8 cellular contexts compared by ENCODE assay signal in the genomic region with DNA sequence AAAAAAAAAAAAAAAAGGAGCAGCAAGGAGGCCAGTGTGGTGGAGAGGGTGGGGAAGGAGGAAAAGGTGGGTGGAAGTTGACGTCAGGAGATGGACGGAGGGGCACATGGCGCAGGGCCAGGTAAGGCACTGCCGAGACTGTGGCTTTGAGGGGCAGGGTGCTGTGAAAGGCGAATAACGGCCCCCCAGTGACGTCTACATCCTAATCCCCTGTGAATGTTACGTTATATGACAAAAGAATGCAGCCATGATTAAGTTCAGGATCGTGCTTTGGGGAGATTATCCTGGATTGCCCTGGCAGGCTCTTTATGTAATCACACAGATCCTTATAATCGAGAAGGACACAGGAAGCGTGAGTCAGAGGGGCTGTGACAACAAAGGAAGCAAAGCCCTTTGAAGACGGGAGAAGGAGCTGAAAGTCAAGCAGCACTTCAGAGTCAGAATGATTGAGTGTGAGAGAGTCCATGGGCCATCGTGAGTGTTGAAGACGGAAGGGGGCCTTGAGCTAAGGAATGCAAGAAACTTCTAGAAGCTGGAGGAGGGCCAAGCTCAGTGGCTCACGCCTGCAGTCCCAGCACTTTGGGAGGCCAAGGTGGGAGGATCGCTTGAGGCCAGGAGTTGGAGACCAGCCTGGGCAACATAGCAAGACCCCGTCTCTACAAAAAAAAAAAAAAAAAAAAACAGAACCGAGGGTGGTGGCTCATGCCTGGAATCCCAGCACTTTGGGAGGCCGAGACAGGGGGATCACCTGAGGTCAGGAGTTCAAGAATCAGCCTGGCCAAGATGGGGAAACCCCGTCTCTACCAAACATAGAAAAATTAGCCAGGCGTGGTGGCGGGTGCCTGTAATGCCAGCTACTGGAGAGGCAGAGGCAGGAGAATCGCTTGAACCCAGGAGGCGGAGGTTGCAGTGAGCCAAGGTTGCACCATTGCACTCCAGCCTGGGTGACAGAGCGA. TPM values are rescaled to one million over a fixed set of nuclear protein-coding genes. Genes with fewer than 3 reads are reported as not detected.
DNase-seq lines count a peak whose midpoint lies in the region; ATAC-seq, FAIRE-seq and TF ChIP-seq lines count a peak whose summit lies in the region.

No MANE protein-coding gene starts in this region.

- H3K36me3 ChIP-seq in astrocyte (ENCODE audit: insufficient read depth, low read length) (no peaks in the 10 kb centered on the region), left lung (no peaks in the 10 kb centered on the region)

- H3K27ac ChIP-seq in astrocyte (ENCODE audit: low read depth, low read length) (peak overlapping the region; percentile 49), left lung (peak overlapping the region; percentile 70 to 88)

- no peak overlapping the region for H3K4me3 Mint-ChIP-seq in astrocyte (ENCODE audit: unreplicated experiment)

- peaks cover 12% of the 10 kb centered on the region for H3K4me1 ChIP-seq in astrocyte (ENCODE audit: insufficient read depth, low read length)
- peaks cover 16 to 78% of the 10 kb centered on the region in 2 donors for H3K4me1 ChIP-seq in left lung

- H3K27me3 Mint-ChIP-seq in astrocyte (ENCODE audit: low read depth, unreplicated experiment): peaks cover 2% of the 10 kb centered on the region

- H2AFZ ChIP-seq in astrocyte (ENCODE audit: low read depth, low read length): peak overlapping the region; percentile 64

- FAIRE-seq in astrocyte (lab: Jason Lieb, UNC) (peak; percentile 72), frontal cortex (lab: Jason Lieb, UNC) (no peak)

- no peaks in the 10 kb centered on the region for H4K20me1 ChIP-seq in astrocyte (ENCODE audit: insufficient read depth, low read length)

- peak overlapping the region; percentile 58 for H3K4me2 ChIP-seq in astrocyte (ENCODE audit: low read length)

- no peaks in the 10 kb centered on the region for H3K27me3 ChIP-seq in astrocyte (ENCODE audit: insufficient read depth, low read length)
- no peaks in the 10 kb centered on the region for H3K27me3 ChIP-seq in left lung

- TF ChIP-seq CTCF in astrocyte (IDR thresholded peaks at IDR 0.05; ENCODE audit: insufficient read depth, low read depth, low read length) (no peak), left lung (IDR thresholded peaks at IDR 0.05) (no peak)

- intact Hi-C loops in left lung (cut with DNase I): loop anchor here in 1 of 2 donors (5.0 kb wide), 1 partner anchor 87 kb away; no protein-coding TSS in a partner anchor

- peak overlapping the region; percentile 38 for H3K9ac ChIP-seq in astrocyte (ENCODE audit: low read length)

- DNase-seq in 8988T (peak; percentile 35), HS-5 (ENCODE audit: low read depth) (peak; percentile 61), astrocyte (ENCODE audit: low read depth) (peak; percentile 96), left lung (peak; percentile 43 to 71), NCI-H2029 treated with DMSO at 0.1 percent for 48 hours (lab: John Stamatoyannopoulos, UW) (no peak), frontal cortex (ENCODE audit: low spot score in 2 of 2) (no peak)

- ATAC-seq in left lung: peak; percentile 63
- ATAC-seq in HG02884 (IDR thresholded peaks at IDR 0.05; ENCODE audit: unreplicated experiment): no peak
- ATAC-seq in GM21737 (IDR thresholded peaks at IDR 0.05; ENCODE audit: unreplicated experiment): no peak

- no peaks in the 10 kb centered on the region for H3K79me2 ChIP-seq in astrocyte (ENCODE audit: insufficient read depth, low read length)

- peaks cover 10% of the 10 kb centered on the region for H3K36me3 Mint-ChIP-seq in astrocyte (ENCODE audit: low read depth, unreplicated experiment)

- H3K4me1 Mint-ChIP-seq in astrocyte (ENCODE audit: low read depth, unreplicated experiment): peaks cover 12% of the 10 kb centered on the region

- H3K9me3 Mint-ChIP-seq in astrocyte (ENCODE audit: unreplicated experiment): no peaks in the 10 kb centered on the region

- H3K4me3 ChIP-seq in astrocyte (ENCODE audit: insufficient read depth, low read depth, low read length) (no peak overlapping the region), left lung (no peak overlapping the region)

- H3K9me3 ChIP-seq in astrocyte (ENCODE audit: insufficient read depth, low read depth, low read length) (no peaks in the 10 kb centered on the region), left lung (no peaks in the 10 kb centered on the region)

- H3K27ac Mint-ChIP-seq in astrocyte (ENCODE audit: unreplicated experiment): peak overlapping the region; percentile 0

RNA-seq across cellular contexts. Expression of gene CEACAM16, which starts 13.8 kb away (rescaled TPM):
- total RNA-seq in astrocyte (0.14 TPM in 1 of 2 replicates, not detected in the other), left lung (under 1 TPM in 1 of 2 donors, not detected in 1; 0.20 TPM), frontal cortex (not detected)

RNA-seq across cellular contexts. Expression of gene CEACAM19, which starts 13.9 kb away (rescaled TPM):
- total RNA-seq in astrocyte (5.8 and 8.0 TPM in 2 replicates), left lung (1 to 10 TPM; 4.1 to 5.4 TPM), frontal cortex (0.82 TPM)

RNA-seq across cellular contexts. Expression of gene PVR, which starts 41.5 kb away (rescaled TPM):
- 81.6 and 83.5 TPM in 2 replicates for total RNA-seq in astrocyte
- total RNA-seq in left lung: 10 to 100 TPM; 46.3 to 67.9 TPM
- total RNA-seq in frontal cortex: 23.2 TPM

Comparison
In these comparisons a context has a peak if more than half of its experiments do, and no peak if none do; other contexts are left out.
1. DNase-seq: peak in 8988T (single experiment), HS-5 (single experiment), astrocyte (single experiment) and left lung (2 of 2); none in NCI-H2029 treated with DMSO at 0.1 percent for 48 hours (single experiment) and frontal cortex (0 of 2).